Comparison of ENCODE assay signal across 20 cellular contexts in genomic region chr16:53605979-53606378, GRCh38.
DNase-seq lines count a peak whose midpoint lies in the region; TF ChIP-seq lines count a peak whose summit lies in the region.
"Had no signal": no experiment of that assay in that cellular context is flagged by ENCODE, and none has a peak within 500 bp of the region (broad histone marks: within the 10 kb centered on the region; RNA-seq: fewer than 3 reads in every experiment).

No MANE protein-coding gene starts in this region.

- DNase-seq in adipocyte (ENCODE audit: low read depth) (peak; percentile 66), fibroblast of the aortic adventitia (ENCODE audit: low read depth) (peak; percentile 6), endodermal cell (no peak), osteoblast (ENCODE audit: insufficient read length, low spot score, missing footprints) (no peak)
- no peak for DNase-seq in activated CD4-positive, alpha-beta T cell treated with anti-CD3 and anti-CD28 coated beads, Interleukin-2, amount 10 ng/mL, durations not matched to agents 7 days and 5 days
- DNase-seq: 8988T; ACHN; Caco-2; CD4-positive, CD25-positive, alpha-beta regulatory T cell; CD8-positive, alpha-beta T cell; DMS153; DND-41; GOT3; HFFc6 had no signal

- H3K79me2 ChIP-seq in osteoblast (ENCODE audit: insufficient read depth, low read length): no peaks in the 10 kb centered on the region

- POLR2A ChIA-PET in activated CD4-positive, alpha-beta T cell treated with anti-CD3 and anti-CD28 coated beads, Interleukin-2, amount 10 ng/mL, durations not matched to agents 7 days and 5 days (lab: Charles Lee): no interaction called here

- peaks cover 18% of the 10 kb centered on the region for H3K36me3 Mint-ChIP-seq in endodermal cell (ENCODE audit: low read depth)
- H3K36me3 Mint-ChIP-seq in activated CD4-positive, alpha-beta T cell treated with anti-CD3 and anti-CD28 coated beads, Interleukin-2, amount 10 ng/mL, durations not matched to agents 7 days and 5 days (ENCODE audit: low read depth): no peaks in the 10 kb centered on the region

- H3K27ac Mint-ChIP-seq in endodermal cell: no peak overlapping the region
- H3K27ac Mint-ChIP-seq in activated CD4-positive, alpha-beta T cell treated with anti-CD3 and anti-CD28 coated beads, Interleukin-2, amount 10 ng/mL, durations not matched to agents 7 days and 5 days: no peak overlapping the region
- H3K27ac Mint-ChIP-seq: B cell; CD4-positive, CD25-positive, alpha-beta regulatory T cell; CD8-positive, alpha-beta T cell; HFFc6 had no signal

- H3K4me3 ChIP-seq in adipocyte (ENCODE audit: low read length): no peak overlapping the region
- H3K4me3 ChIP-seq in fibroblast of the aortic adventitia (ENCODE audit: low read depth, low read length): no peak overlapping the region
- H3K4me3 ChIP-seq in endodermal cell (ENCODE audit: low read length): no peak overlapping the region
- H3K4me3 ChIP-seq in osteoblast (ENCODE audit: insufficient read depth, low read length): no peak overlapping the region
- H3K4me3 ChIP-seq: A549, BLaER1, HAP-1 had no signal

- WGBS in endodermal cell (ENCODE audit: insufficient coverage in 1 of 2, insufficient read length in 1 of 2), 2 experiments: 100% methylated on average over 2 of the region's 2 CpGs; no CpG with 5 or more reads in 1 of the 2 experiments

- no peaks in the 10 kb centered on the region for H4K20me1 ChIP-seq in osteoblast (ENCODE audit: insufficient read depth, low read length)
- H4K20me1 ChIP-seq: BLaER1 had no signal

- no peaks in the 10 kb centered on the region for H3K27me3 ChIP-seq in adipocyte (replicated peaks; ENCODE audit: control insufficient read depth, insufficient read depth, low read length)
- H3K27me3 ChIP-seq in endodermal cell (ENCODE audit: control insufficient read depth, insufficient read depth, low read length, poor library complexity, severe bottlenecking): no peaks in the 10 kb centered on the region
- no peaks in the 10 kb centered on the region for H3K27me3 ChIP-seq in osteoblast (ENCODE audit: insufficient read depth, low read length)
- H3K27me3 ChIP-seq: BLaER1 had no signal

- CTCF ChIA-PET in activated CD4-positive, alpha-beta T cell treated with anti-CD3 and anti-CD28 coated beads, Interleukin-2, amount 10 ng/mL, durations not matched to agents 7 days and 5 days (lab: Charles Lee): no interaction called here

- H3K9me3 Mint-ChIP-seq in endodermal cell: no peaks in the 10 kb centered on the region
- H3K9me3 Mint-ChIP-seq in activated CD4-positive, alpha-beta T cell treated with anti-CD3 and anti-CD28 coated beads, Interleukin-2, amount 10 ng/mL, durations not matched to agents 7 days and 5 days: no peaks in the 10 kb centered on the region
- H3K9me3 Mint-ChIP-seq: CD4-positive, CD25-positive, alpha-beta regulatory T cell; CD8-positive, alpha-beta T cell; HFFc6 had no signal

- H3K9ac ChIP-seq in adipocyte (ENCODE audit: low read length): no peak overlapping the region
- no peak overlapping the region for H3K9ac ChIP-seq in endodermal cell (ENCODE audit: extremely low read depth, low read length, poor library complexity, severe bottlenecking)
- H3K9ac ChIP-seq: BLaER1 had no signal

- peak overlapping the region; percentile 96; the same call in 1 of the 2 replicates for H3K27ac ChIP-seq in 22Rv1
- no peak overlapping the region for H3K27ac ChIP-seq in endodermal cell (ENCODE audit: low read depth, low read length)
- no peak overlapping the region for H3K27ac ChIP-seq in osteoblast (ENCODE audit: low read depth, low read length)
- H3K27ac ChIP-seq: A549, BLaER1, C4-2B had no signal

- H3K9me3 ChIP-seq in adipocyte (ENCODE audit: control insufficient read depth, low read length): no peaks in the 10 kb centered on the region
- no peaks in the 10 kb centered on the region for H3K9me3 ChIP-seq in endodermal cell (ENCODE audit: control insufficient read depth, low read length)
- H3K9me3 ChIP-seq in osteoblast (ENCODE audit: low read depth, low read length): no peaks in the 10 kb centered on the region
- H3K9me3 ChIP-seq: A549, BLaER1, Caco-2, HAP-1 had no signal

- TF ChIP-seq CTCF in 22Rv1 (IDR thresholded peaks at IDR 0.05): no peak
- TF ChIP-seq CTCF in fibroblast of the aortic adventitia (IDR thresholded peaks at IDR 0.05; ENCODE audit: insufficient read depth, low read length): no peak
- TF ChIP-seq CTCF in endodermal cell (conservative IDR thresholded peaks at IDR 0.05): no peak
- TF ChIP-seq CTCF in osteoblast (IDR thresholded peaks at IDR 0.05; ENCODE audit: extremely low read depth, low read depth, low read length): no peak

- H3K4me2 ChIP-seq in osteoblast (ENCODE audit: insufficient read depth, low read length): no peak overlapping the region
- H3K4me2 ChIP-seq: A549, BLaER1 had no signal

- no peak overlapping the region for H2AFZ ChIP-seq in osteoblast (ENCODE audit: low read length)

- H3K4me1 Mint-ChIP-seq in endodermal cell: peaks cover 10% of the 10 kb centered on the region
- H3K4me1 Mint-ChIP-seq in activated CD4-positive, alpha-beta T cell treated with anti-CD3 and anti-CD28 coated beads, Interleukin-2, amount 10 ng/mL, durations not matched to agents 7 days and 5 days: no peaks in the 10 kb centered on the region
- H3K4me1 Mint-ChIP-seq: B cell; CD4-positive, CD25-positive, alpha-beta regulatory T cell had no signal

- H3K4me3 Mint-ChIP-seq in endodermal cell: no peak overlapping the region
- H3K4me3 Mint-ChIP-seq in activated CD4-positive, alpha-beta T cell treated with anti-CD3 and anti-CD28 coated beads, Interleukin-2, amount 10 ng/mL, durations not matched to agents 7 days and 5 days: no peak overlapping the region
- H3K4me3 Mint-ChIP-seq: B cell; CD4-positive, CD25-positive, alpha-beta regulatory T cell; CD8-positive, alpha-beta T cell; HFFc6 had no signal

- H3K36me3 ChIP-seq in adipocyte (ENCODE audit: control insufficient read depth, insufficient read depth, low read length, severe bottlenecking): peaks cover 30% of the 10 kb centered on the region
- H3K36me3 ChIP-seq in endodermal cell (ENCODE audit: control insufficient read depth, insufficient read depth, low read length): no peaks in the 10 kb centered on the region
- peaks cover 37% of the 10 kb centered on the region for H3K36me3 ChIP-seq in osteoblast (ENCODE audit: insufficient read depth, low read length)
- H3K36me3 ChIP-seq: HAP-1 had no signal

- no peaks in the 10 kb centered on the region for H3K27me3 Mint-ChIP-seq in endodermal cell (ENCODE audit: insufficient read depth)
- H3K27me3 Mint-ChIP-seq in activated CD4-positive, alpha-beta T cell treated with anti-CD3 and anti-CD28 coated beads, Interleukin-2, amount 10 ng/mL, durations not matched to agents 7 days and 5 days: no peaks in the 10 kb centered on the region
- H3K27me3 Mint-ChIP-seq: B cell; CD4-positive, CD25-positive, alpha-beta regulatory T cell had no signal

- H3K4me1 ChIP-seq in adipocyte (ENCODE audit: control insufficient read depth, insufficient read depth, low read length) (no peaks in the 10 kb centered on the region), endodermal cell (ENCODE audit: control insufficient read depth, insufficient read depth, low read length) (peaks cover 6% of the 10 kb centered on the region), osteoblast (ENCODE audit: insufficient read depth, low read length) (peaks cover 3% of the 10 kb centered on the region)
- H3K4me1 ChIP-seq: A549, BLaER1 had no signal

Comparison
In these comparisons a context has a peak if more than half of its experiments do, and no peak if none do; other contexts are left out.
1. DNase-seq: peak in adipocyte (single experiment) and fibroblast of the aortic adventitia (single experiment); none in endodermal cell (single experiment), activated CD4-positive, alpha-beta T cell treated with anti-CD3 and anti-CD28 coated beads, Interleukin-2, amount 10 ng/mL, durations not matched to agents 7 days and 5 days (single experiment) and osteoblast (single experiment).